ENCODE assay signal across 8 cellular contexts in the genomic region with DNA sequence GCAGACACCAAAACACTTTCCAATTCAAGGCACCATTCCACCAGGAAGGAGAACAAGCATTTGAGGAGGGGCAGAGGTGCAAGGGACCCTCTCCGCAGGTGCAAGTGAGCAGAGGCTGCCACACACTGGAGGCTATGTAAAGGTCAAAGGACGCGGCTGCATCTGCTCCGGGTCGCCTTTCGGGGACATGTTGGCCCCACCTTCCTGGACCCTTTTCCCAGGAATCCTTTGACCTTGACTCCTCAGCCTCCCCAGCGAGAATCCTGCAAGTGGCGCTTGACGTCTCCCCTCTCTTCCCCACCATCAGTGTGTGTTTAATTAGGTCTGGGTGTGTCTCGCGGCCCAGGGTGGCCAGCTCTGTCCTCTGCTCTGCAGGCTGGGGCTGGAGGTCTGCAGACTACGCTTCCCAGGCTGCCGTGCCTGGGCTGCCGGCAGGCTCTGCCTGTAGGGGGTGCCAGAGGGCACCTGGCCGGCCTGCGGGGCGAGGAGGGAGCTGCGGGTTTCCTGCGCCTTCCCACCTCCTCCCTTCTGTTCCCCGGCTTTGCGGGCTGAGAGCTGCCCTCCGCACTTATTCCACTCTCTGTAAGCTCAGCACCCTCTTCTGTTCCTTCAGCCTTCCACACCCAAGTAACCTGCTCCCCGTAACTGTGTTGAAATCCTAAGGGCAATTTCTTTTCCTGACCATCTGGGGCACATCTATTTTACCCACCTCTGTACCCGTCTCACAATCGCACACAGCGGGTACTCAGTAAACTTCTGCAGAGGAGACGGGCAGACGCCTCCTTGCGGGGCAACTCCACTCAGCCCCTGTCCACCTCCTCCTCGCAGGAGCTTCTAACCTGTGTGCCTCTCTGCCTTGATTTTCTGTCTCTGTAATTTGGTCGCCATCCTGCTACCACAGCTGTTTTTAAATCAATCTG.
DNase-seq lines count a peak whose midpoint lies in the region; ATAC-seq and TF ChIP-seq lines count a peak whose summit lies in the region.

No MANE protein-coding gene starts in this region.

- no peaks in the 10 kb centered on the region for H3K27me3 ChIP-seq in MG63

- H3K36me3 Mint-ChIP-seq in chondrocyte (ENCODE audit: low read depth): no peaks in the 10 kb centered on the region

- H3K9me3 Mint-ChIP-seq in chondrocyte (ENCODE audit: low read depth): no peaks in the 10 kb centered on the region

- H3K27ac Mint-ChIP-seq in chondrocyte (ENCODE audit: unreplicated experiment): no peak overlapping the region

- H3K4me3 ChIP-seq in MG63: no peak overlapping the region

- ATAC-seq in GM19023 (IDR thresholded peaks at IDR 0.05; ENCODE audit: unreplicated experiment): peak; percentile 67
- ATAC-seq in activated CD4-positive, CD25-positive, alpha-beta regulatory T cell treated with anti-CD3 and anti-CD28 coated beads, Interleukin-2, amount 50 U/mL, for 24 hours: peak; percentile 59 to 63
- peak; percentile 97 for ATAC-seq in left lobe of liver

- H3K27me3 Mint-ChIP-seq in chondrocyte (ENCODE audit: low read depth): peaks cover 8% of the 10 kb centered on the region

- TF ChIP-seq CTCF in chondrocyte (IDR thresholded peaks at IDR 0.05): peak; percentile 88

- no peak overlapping the region for H3K4me3 Mint-ChIP-seq in chondrocyte (ENCODE audit: unreplicated experiment)

- H3K9me3 ChIP-seq in MG63: no peaks in the 10 kb centered on the region

- peaks cover 14% of the 10 kb centered on the region for H3K4me1 Mint-ChIP-seq in chondrocyte (ENCODE audit: low read depth)

- DNase-seq in AG20443 (ENCODE audit: low spot score): peak; percentile 84
- DNase-seq in MG63: peak; percentile 9
- peak; percentile 40 for DNase-seq in chondrocyte (ENCODE audit: low spot score)
- DNase-seq in left lobe of liver (ENCODE audit: low spot score): peak; percentile 54
- DNase-seq in stimulated activated CD8-positive, alpha-beta memory T cell treated with anti-CD3 and anti-CD28 coated beads, Interleukin-12 subunit alpha, Interleukin-12 subunit beta, amount 100 ng/mL, for 24 hours (ENCODE audit: extremely low read depth): peak; percentile 9
- no peak for DNase-seq in NK-92 (lab: John Stamatoyannopoulos, UW; ENCODE audit: unreplicated experiment)

- H3K36me3 ChIP-seq in MG63: no peaks in the 10 kb centered on the region
